1 cellular context compared by ENCODE assay signal in the genomic region with DNA sequence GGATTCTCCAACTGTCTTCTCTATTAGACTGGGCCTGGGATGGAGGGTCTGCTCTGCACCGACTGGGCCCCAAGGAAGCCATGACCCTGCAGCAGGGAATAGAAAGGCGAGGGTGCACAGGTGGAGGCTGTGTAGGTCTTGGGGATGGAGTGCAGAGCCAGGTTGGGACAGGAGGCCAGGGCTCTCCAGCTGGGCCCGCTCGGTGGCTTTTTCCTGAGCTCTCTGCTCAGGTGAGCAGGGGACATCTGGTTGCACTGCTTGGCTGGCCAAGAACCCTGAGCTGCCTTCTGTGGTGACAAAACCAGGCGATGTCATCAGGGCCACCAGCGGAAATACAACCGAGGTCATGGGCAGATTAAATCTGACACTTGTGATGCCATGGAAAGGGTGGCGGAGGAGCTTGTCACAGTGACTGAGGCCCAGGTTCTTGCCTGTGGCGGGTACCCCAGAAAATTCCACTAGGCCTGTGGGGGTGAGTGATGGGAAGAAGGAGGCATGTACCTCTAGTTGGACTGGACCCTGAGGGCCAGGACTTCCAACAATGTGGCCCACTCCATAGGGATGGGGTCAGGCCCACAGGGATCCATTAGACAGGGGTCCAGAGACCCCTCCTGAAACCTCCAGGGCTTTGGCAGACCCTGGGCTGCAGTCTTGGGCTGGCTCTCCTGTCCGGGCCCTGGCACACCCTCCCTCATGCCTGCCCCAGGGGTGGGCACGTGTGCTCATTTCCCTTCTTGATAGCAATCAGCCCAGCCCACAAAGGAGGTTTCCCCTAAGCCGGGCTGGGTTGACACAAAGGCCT.
TF ChIP-seq lines count a peak whose summit lies in the region.

No MANE protein-coding gene starts in this region.

TF ChIP-seq in GM23338, 12 proteins besides CTCF, POLR2A, EP300 and RAD21 (continued from another document):
- TF ChIP-seq ZNF462 (CRISPR knock-in tag; IDR thresholded peaks at IDR 0.05) = no peak
- TF ChIP-seq EZH2 (IDR thresholded peaks at IDR 0.05; ENCODE audit: low read depth, unreplicated experiment) = no peak
- TF ChIP-seq NANOG (IDR thresholded peaks at IDR 0.05; ENCODE audit: borderline replicate concordance) = no peak
- TF ChIP-seq ZNF331 (CRISPR knock-in tag; IDR thresholded peaks at IDR 0.05; ENCODE audit: low read depth) = no peak
- TF ChIP-seq EZH2phosphoT487 (IDR thresholded peaks at IDR 0.05; ENCODE audit: unreplicated experiment) = no peak
- TF ChIP-seq, protein P1, sequence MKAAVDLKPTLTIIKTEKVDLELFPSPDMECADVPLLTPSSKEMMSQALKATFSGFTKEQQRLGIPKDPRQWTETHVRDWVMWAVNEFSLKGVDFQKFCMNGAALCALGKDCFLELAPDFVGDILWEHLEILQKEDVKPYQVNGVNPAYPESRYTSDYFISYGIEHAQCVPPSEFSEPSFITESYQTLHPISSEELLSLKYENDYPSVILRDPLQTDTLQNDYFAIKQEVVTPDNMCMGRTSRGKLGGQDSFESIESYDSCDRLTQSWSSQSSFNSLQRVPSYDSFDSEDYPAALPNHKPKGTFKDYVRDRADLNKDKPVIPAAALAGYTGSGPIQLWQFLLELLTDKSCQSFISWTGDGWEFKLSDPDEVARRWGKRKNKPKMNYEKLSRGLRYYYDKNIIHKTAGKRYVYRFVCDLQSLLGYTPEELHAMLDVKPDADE (IDR thresholded peaks at IDR 0.05) = no peak
- no peak for TF ChIP-seq CREB1 (CRISPR knock-in tag; IDR thresholded peaks at IDR 0.05; ENCODE audit: low read depth)
- no peak for TF ChIP-seq ZNF114 (CRISPR knock-in tag; IDR thresholded peaks at IDR 0.05)
- no peak for TF ChIP-seq REST (IDR thresholded peaks at IDR 0.05; ENCODE audit: unreplicated experiment)
- no peak for TF ChIP-seq STAT1 (IDR thresholded peaks at IDR 0.05; ENCODE audit: unreplicated experiment)
